Comparison of ENCODE assay signal across 23 cellular contexts in genomic region chr10:18866852-18867251, GRCh38.
DNase-seq lines count a peak whose midpoint lies in the region; ATAC-seq, FAIRE-seq and TF ChIP-seq lines count a peak whose summit lies in the region.
"Had no signal": no experiment of that assay in that cellular context is flagged by ENCODE, and none has a peak within 500 bp of the region (broad histone marks: within the 10 kb centered on the region; RNA-seq: fewer than 3 reads in every experiment).

No MANE protein-coding gene starts in this region.

- no peaks in the 10 kb centered on the region for H3K9me1 ChIP-seq in K562 (ENCODE audit: control insufficient read depth, insufficient read depth, low read length)

- POLR2A ChIA-PET in HepG2 (lab: Yijun Ruan, JAX) (no interaction called here), K562 (lab: Yijun Ruan, JAX) (no interaction called here)

- no peak overlapping the region for H3K4me2 ChIP-seq in HepG2 (ENCODE audit: low read depth, low read length)
- H3K4me2 ChIP-seq in K562 (ENCODE audit: insufficient read depth, low read length): no peak overlapping the region
- H3K4me2 ChIP-seq: BLaER1 had no signal

- DNase-seq in HepG2 (ENCODE audit: low spot score) (no peak), right lobe of liver (no peak), K562 (ENCODE audit: extremely low read depth in 1 of 4, low spot score in 3 of 4) (no peak), activated gamma-delta T cell (lab: John Stamatoyannopoulos, UW) (no peak)
- no peak for DNase-seq in activated CD4-positive, alpha-beta T cell treated with anti-CD3 and anti-CD28 coated beads for 1 hour
- DNase-seq: ACHN; BE2C; C1 segment of cervical spinal cord; CD4-positive, alpha-beta memory T cell; CD4-positive, CD25-positive, alpha-beta regulatory T cell; CD8-positive, alpha-beta memory T cell; COR-L47; DMS 273 treated with DMSO at 0.1 percent for 48 hours; DMS153; DMS53; DMS79; DND-41; EL; GDM1 had no signal

- H3K36me3 ChIP-seq in HepG2 (replicated peaks in 1 of 2; ENCODE audit: control insufficient read depth in 1 of 2, insufficient read depth in 2 of 2, low read length in 2 of 2): no peaks in the 10 kb centered on the region
- no peaks in the 10 kb centered on the region for H3K36me3 ChIP-seq in right lobe of liver
- H3K36me3 ChIP-seq in K562 (ENCODE audit: control insufficient read depth, insufficient read depth, low read length): no peaks in the 10 kb centered on the region
- H3K36me3 ChIP-seq: BE2C, BLaER1 had no signal

- TF ChIP-seq EP300 in HepG2 (IDR thresholded peaks at IDR 0.05; ENCODE audit: low read depth in 2 of 2, low read length in 2 of 2): no peak
- TF ChIP-seq EP300 in HepG2 (CRISPR knock-in tag; IDR thresholded peaks at IDR 0.05; ENCODE audit: borderline replicate concordance): no peak
- no peak for TF ChIP-seq EP300 in K562 (IDR thresholded peaks at IDR 0.05; ENCODE audit: low read length)

- TF ChIP-seq POLR2A in HepG2 (IDR thresholded peaks at IDR 0.05; ENCODE audit: insufficient read depth in 1 of 2, low read depth in 2 of 2, low read length in 2 of 2): no peak
- TF ChIP-seq POLR2A in right lobe of liver (IDR thresholded peaks at IDR 0.05): no peak
- TF ChIP-seq POLR2A in K562 (conservative IDR thresholded peaks at IDR 0.05): no peak

- BruUV-seq in HepG2 (replicated peaks; lab: Mats Ljungman, UMichigan) (no TSS peak), K562 (replicated peaks; lab: Mats Ljungman, UMichigan) (no TSS peak)

- WGBS in HepG2 (ENCODE audit: low lambda C conversion rate): 62% methylated on average over 3 of the region's 3 CpGs
- WGBS in right lobe of liver (ENCODE audit: insufficient coverage, low coverage, low lambda C conversion rate, missing lambda C conversion rate): 63% methylated on average over 3 of the region's 3 CpGs
- WGBS in K562 (ENCODE audit: insufficient coverage, low coverage, missing lambda C conversion rate): 0% methylated on average over 3 of the region's 3 CpGs

- no peak for TF ChIP-seq CTCF in HepG2 (CRISPR knock-in tag; IDR thresholded peaks at IDR 0.05)
- TF ChIP-seq CTCF in right lobe of liver (IDR thresholded peaks at IDR 0.05): no peak
- no peak for TF ChIP-seq CTCF in K562 (IDR thresholded peaks at IDR 0.05 in 2 of 3, conservative IDR thresholded peaks at IDR 0.05 in 1 of 3; ENCODE audit: insufficient read depth in 2 of 3, low read depth in 1 of 3, low read length in 3 of 3)

- H3K4me3 ChIP-seq in HepG2 (replicated peaks in 1 of 3; ENCODE audit: insufficient read depth in 1 of 3, low read depth in 2 of 3, low read length in 3 of 3): no peak overlapping the region
- H3K4me3 ChIP-seq in right lobe of liver: no peak overlapping the region
- H3K4me3 ChIP-seq in K562: no peak overlapping the region
- H3K4me3 ChIP-seq: BLaER1 had no signal

- in situ Hi-C loops in HepG2 (cut with HindIII; ENCODE audit: extremely low pct_ligation_motif_present, low pct_unique_long_range_greater_than_20kb) (no loop called here), K562 (cut with MboI) (no loop called here)

- no peak for FAIRE-seq in HepG2 (lab: Jason Lieb, UNC)
- FAIRE-seq in K562 (lab: Jason Lieb, UNC): no peak
- FAIRE-seq: GM12891, GM19239 had no signal

- H3K27ac ChIP-seq in HepG2 (ENCODE audit: extremely low read length, insufficient read depth, low read length) (no peak overlapping the region), right lobe of liver (no peak overlapping the region), K562 (ENCODE audit: extremely low read depth, low read depth, low read length) (no peak overlapping the region)
- H3K27ac ChIP-seq: 22Rv1, BLaER1 had no signal

- H3K27me3 ChIP-seq in HepG2 (ENCODE audit: control insufficient read depth in 1 of 2, insufficient read depth in 2 of 2, low read length in 2 of 2): no peaks in the 10 kb centered on the region
- H3K27me3 ChIP-seq in right lobe of liver: no peaks in the 10 kb centered on the region
- H3K27me3 ChIP-seq in K562 (ENCODE audit: control insufficient read depth in 2 of 2, insufficient read depth in 2 of 2, low read length in 2 of 2): no peaks in the 10 kb centered on the region
- H3K27me3 ChIP-seq: BE2C, BLaER1 had no signal

- H3K4me1 ChIP-seq in HepG2 (ENCODE audit: insufficient read depth, low read length) (no peaks in the 10 kb centered on the region), right lobe of liver (no peaks in the 10 kb centered on the region), K562 (replicated peaks in 1 of 2; ENCODE audit: control insufficient read depth in 2 of 2, insufficient read depth in 2 of 2, low read length in 2 of 2) (no peaks in the 10 kb centered on the region)
- H3K4me1 ChIP-seq: BE2C, BLaER1 had no signal

- H3K9ac ChIP-seq in HepG2 (ENCODE audit: insufficient read depth, low read depth, low read length): no peak overlapping the region
- H3K9ac ChIP-seq in K562 (ENCODE audit: insufficient read depth in 1 of 2, low read depth in 2 of 2, low read length in 2 of 2): no peak overlapping the region
- H3K9ac ChIP-seq: BLaER1 had no signal

- H3K9me3 ChIP-seq in HepG2 (ENCODE audit: low read length): no peaks in the 10 kb centered on the region; the same call in 1 of the 2 replicates
- no peaks in the 10 kb centered on the region for H3K9me3 ChIP-seq in right lobe of liver
- H3K9me3 ChIP-seq in K562 (replicated peaks; ENCODE audit: control insufficient read depth, insufficient read depth, low read depth, low read length): no peaks in the 10 kb centered on the region; the same call in 1 of the 2 replicates
- H3K9me3 ChIP-seq: BE2C, BLaER1 had no signal

- CTCF ChIA-PET in HepG2 (lab: Yijun Ruan, JAX; ENCODE audit: low intra/inter-chr PET ratio, low total read pairs) (no interaction called here), K562 (lab: Yijun Ruan, JAX; ENCODE audit: low intra/inter-chr PET ratio) (no interaction called here)

- H3K79me2 ChIP-seq in HepG2 (ENCODE audit: insufficient read depth, low read length) (no peaks in the 10 kb centered on the region), K562 (ENCODE audit: control insufficient read depth, insufficient read depth, low read length) (no peaks in the 10 kb centered on the region)

- no peak overlapping the region for H2AFZ ChIP-seq in HepG2 (ENCODE audit: low read length)
- H2AFZ ChIP-seq in K562 (ENCODE audit: low read depth, low read length): no peak overlapping the region

- no peak for ATAC-seq in HepG2
- no peak for ATAC-seq in right lobe of liver
- no peak for ATAC-seq in K562

- TF ChIP-seq RAD21 in HepG2 (CRISPR knock-in tag; IDR thresholded peaks at IDR 0.05) (no peak), K562 (CRISPR knock-in tag; conservative IDR thresholded peaks at IDR 0.05 in 1 of 2, IDR thresholded peaks at IDR 0.05 in 1 of 2) (no peak)

- intact Hi-C loops in HepG2 (cut with micrococcal nuclease; ENCODE audit: unreplicated experiment): no loop called here
- intact Hi-C loops in right lobe of liver (cut with DNase I): no loop called here
- intact Hi-C loops in K562 (cut with micrococcal nuclease): no loop called here

- H4K20me1 ChIP-seq in HepG2 (ENCODE audit: insufficient read depth, low read length): no peaks in the 10 kb centered on the region
- H4K20me1 ChIP-seq in K562 (replicated peaks; ENCODE audit: control insufficient read depth, insufficient read depth, low read length): no peaks in the 10 kb centered on the region
- H4K20me1 ChIP-seq: BLaER1 had no signal

TF ChIP-seq in HepG2, 621 proteins besides CTCF, POLR2A, EP300 and RAD21 (continues in another document):
- peak; percentile 56 for TF ChIP-seq USF2 (IDR thresholded peaks at IDR 0.05; ENCODE audit: low read depth, low read length)
- no peak for TF ChIP-seq USF2 (CRISPR knock-in tag; IDR thresholded peaks at IDR 0.05; ENCODE audit: borderline replicate concordance)

TF ChIP-seq in K562, 482 proteins besides CTCF, POLR2A, EP300 and RAD21 (continues in another document):
- TF ChIP-seq NBN (IDR thresholded peaks at IDR 0.05; ENCODE audit: low read depth) (no peak), RAD51 (IDR thresholded peaks at IDR 0.05; ENCODE audit: borderline replicate concordance, low read depth) (peak; percentile 58), MLX (CRISPR knock-in tag; conservative IDR thresholded peaks at IDR 0.05) (no peak), ZBTB12 (CRISPR knock-in tag; IDR thresholded peaks at IDR 0.05) (no peak), TFE3 (CRISPR knock-in tag; IDR thresholded peaks at IDR 0.05) (peak; percentile 90)

Comparison
In these comparisons a context has a peak if more than half of its experiments do, and no peak if none do; other contexts are left out.
1. Of the 241 proteins assayed by ChIP-seq in both HepG2 and K562: peak only in HepG2: none; only in K562: TFE3; in both: RAD51; in neither: 238; mixed calls (peak in some experiments, not most) for 1.